In the genomic region with DNA sequence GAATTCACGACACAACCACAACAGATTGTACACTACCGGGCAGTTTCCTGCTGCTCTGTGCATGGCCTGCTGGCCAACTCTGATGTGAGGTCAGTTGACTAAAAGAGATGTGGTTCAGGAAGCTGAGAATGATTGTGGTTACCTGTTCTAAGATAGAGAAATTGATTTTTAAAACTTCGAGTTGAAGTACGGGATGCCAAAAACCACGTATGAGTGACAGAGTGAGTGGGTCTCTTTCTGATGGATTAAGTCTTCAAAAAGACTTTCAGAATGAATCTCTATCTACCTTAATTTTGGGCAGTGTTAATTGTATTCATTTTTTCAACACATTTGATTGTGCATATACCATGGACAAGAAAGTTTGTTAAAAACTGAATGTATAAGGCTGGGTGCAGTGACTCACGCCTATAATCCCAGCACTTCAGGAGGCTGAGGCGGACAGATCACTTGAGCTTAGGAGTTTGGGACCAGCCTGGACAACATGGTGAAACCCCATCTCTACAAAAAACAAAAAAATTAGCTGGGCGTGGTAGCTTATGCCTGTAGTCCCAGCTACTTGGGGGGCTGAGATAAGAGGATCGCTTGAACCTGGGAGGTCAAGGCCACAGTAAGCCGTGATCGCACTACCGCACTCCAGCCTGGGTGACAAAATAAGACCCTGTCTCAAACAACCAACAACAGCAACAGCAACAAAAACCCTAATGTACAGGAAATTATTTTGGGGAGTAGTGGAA, we compare ENCODE assay signal across 1 cellular context.
TF ChIP-seq lines count a peak whose summit lies in the region.

No MANE protein-coding gene starts in this region.

TF ChIP-seq in K562, 482 proteins besides CTCF, POLR2A, EP300 and RAD21 (continued from another document):
- TF ChIP-seq ELF4 (CRISPR knock-in tag; IDR thresholded peaks at IDR 0.05) = peak; percentile 23; the same call in 1 of the 2 replicates
- TF ChIP-seq ZNF12 (CRISPR knock-in tag; IDR thresholded peaks at IDR 0.05) = no peak
- no peak for TF ChIP-seq ZNF197 (CRISPR knock-in tag; IDR thresholded peaks at IDR 0.05; ENCODE audit: low read depth)
- TF ChIP-seq, protein P1, sequence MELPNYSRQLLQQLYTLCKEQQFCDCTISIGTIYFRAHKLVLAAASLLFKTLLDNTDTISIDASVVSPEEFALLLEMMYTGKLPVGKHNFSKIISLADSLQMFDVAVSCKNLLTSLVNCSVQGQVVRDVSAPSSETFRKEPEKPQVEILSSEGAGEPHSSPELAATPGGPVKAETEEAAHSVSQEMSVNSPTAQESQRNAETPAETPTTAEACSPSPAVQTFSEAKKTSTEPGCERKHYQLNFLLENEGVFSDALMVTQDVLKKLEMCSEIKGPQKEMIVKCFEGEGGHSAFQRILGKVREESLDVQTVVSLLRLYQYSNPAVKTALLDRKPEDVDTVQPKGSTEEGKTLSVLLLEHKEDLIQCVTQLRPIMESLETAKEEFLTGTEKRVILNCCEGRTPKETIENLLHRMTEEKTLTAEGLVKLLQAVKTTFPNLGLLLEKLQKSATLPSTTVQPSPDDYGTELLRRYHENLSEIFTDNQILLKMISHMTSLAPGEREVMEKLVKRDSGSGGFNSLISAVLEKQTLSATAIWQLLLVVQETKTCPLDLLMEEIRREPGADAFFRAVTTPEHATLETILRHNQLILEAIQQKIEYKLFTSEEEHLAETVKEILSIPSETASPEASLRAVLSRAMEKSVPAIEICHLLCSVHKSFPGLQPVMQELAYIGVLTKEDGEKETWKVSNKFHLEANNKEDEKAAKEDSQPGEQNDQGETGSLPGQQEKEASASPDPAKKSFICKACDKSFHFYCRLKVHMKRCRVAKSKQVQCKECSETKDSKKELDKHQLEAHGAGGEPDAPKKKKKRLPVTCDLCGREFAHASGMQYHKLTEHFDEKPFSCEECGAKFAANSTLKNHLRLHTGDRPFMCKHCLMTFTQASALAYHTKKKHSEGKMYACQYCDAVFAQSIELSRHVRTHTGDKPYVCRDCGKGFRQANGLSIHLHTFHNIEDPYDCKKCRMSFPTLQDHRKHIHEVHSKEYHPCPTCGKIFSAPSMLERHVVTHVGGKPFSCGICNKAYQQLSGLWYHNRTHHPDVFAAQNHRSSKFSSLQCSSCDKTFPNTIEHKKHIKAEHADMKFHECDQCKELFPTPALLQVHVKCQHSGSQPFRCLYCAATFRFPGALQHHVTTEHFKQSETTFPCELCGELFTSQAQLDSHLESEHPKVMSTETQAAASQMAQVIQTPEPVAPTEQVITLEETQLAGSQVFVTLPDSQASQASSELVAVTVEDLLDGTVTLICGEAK (IDR thresholded peaks at IDR 0.05) = peak; percentile 81
- TF ChIP-seq, protein P1 (CRISPR knock-in tag; IDR thresholded peaks at IDR 0.05) = no peak
- TF ChIP-seq, protein P2, sequence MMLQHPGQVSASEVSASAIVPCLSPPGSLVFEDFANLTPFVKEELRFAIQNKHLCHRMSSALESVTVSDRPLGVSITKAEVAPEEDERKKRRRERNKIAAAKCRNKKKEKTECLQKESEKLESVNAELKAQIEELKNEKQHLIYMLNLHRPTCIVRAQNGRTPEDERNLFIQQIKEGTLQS (IDR thresholded peaks at IDR 0.05) = peak; percentile 58; the same call in 1 of the 2 replicates
- TF ChIP-seq, protein P2 (CRISPR knock-in tag; conservative IDR thresholded peaks at IDR 0.05) = no peak
- TF ChIP-seq JUN (IDR thresholded peaks at IDR 0.05; ENCODE audit: borderline replicate concordance, low read depth, low read length) = 0 out of 2 replicates have a peak, but pooled peaks have one; percentile 3
- TF ChIP-seq JUN (CRISPR knock-in tag; IDR thresholded peaks at IDR 0.05; ENCODE audit: borderline replicate concordance) = no peak
- peak; percentile 82 for TF ChIP-seq TEAD4 (IDR thresholded peaks at IDR 0.05; ENCODE audit: low read length)
- TF ChIP-seq TEAD4 (CRISPR knock-in tag; IDR thresholded peaks at IDR 0.05; ENCODE audit: borderline replicate concordance) = no peak
- TF ChIP-seq SMARCC2 (IDR thresholded peaks at IDR 0.05; ENCODE audit: low read depth) = peak; percentile 44; the same call in 1 of the 2 replicates
- peak in 1 of 2 experiments; percentile 11; a peak in 1 of 4 replicates for TF ChIP-seq RCOR1 (IDR thresholded peaks at IDR 0.05; ENCODE audit: borderline replicate concordance in 1 of 2, low read depth in 2 of 2, low read length in 2 of 2)
- no peak for TF ChIP-seq ESRRB (CRISPR knock-in tag; IDR thresholded peaks at IDR 0.05; ENCODE audit: borderline replicate concordance)
- 0 out of 2 replicates have a peak, but pooled peaks have one; percentile 56 for TF ChIP-seq LCOR (CRISPR knock-in tag; IDR thresholded peaks at IDR 0.05)
